Comparison of ENCODE assay signal across 21 cellular contexts in genomic region chr18:78630356-78630755, GRCh38.
DNase-seq lines count a peak whose midpoint lies in the region; ATAC-seq and TF ChIP-seq lines count a peak whose summit lies in the region.
"Had no signal": no experiment of that assay in that cellular context is flagged by ENCODE, and none has a peak within 500 bp of the region (broad histone marks: within the 10 kb centered on the region; RNA-seq: fewer than 3 reads in every experiment).

No MANE protein-coding gene starts in this region.

- CTCF ChIA-PET in naive thymus-derived CD4-positive, alpha-beta T cell (lab: Charles Lee): no interaction called here

- H3K9me3 Mint-ChIP-seq in naive thymus-derived CD4-positive, alpha-beta T cell: peaks cover 2 to 23% (median 8%) of the 10 kb centered on the region in 11 donors
- peaks cover 0 to 31% of the 10 kb centered on the region in 2 donors for H3K9me3 Mint-ChIP-seq in stimulated activated naive CD8-positive, alpha-beta T cell treated with anti-CD3 and anti-CD28 coated beads, Interleukin-15, amount 100 ng/mL, for 72 hours

- H3K36me3 Mint-ChIP-seq in naive thymus-derived CD4-positive, alpha-beta T cell: no peaks in the 10 kb centered on the region
- H3K36me3 Mint-ChIP-seq: CD4-positive, CD25-positive, alpha-beta regulatory T cell; CD8-positive, alpha-beta T cell had no signal

- POLR2A ChIA-PET in naive thymus-derived CD4-positive, alpha-beta T cell (lab: Charles Lee): no interaction called here

- H3K4me1 ChIP-seq in naive thymus-derived CD4-positive, alpha-beta T cell (ENCODE audit: control insufficient read depth in 2 of 2, insufficient read depth in 2 of 2, low read length in 2 of 2): peaks cover 9 to 15% of the 10 kb centered on the region in 2 donors
- H3K4me1 ChIP-seq: Caco-2, HAP-1 had no signal

- H3K9me3 ChIP-seq in naive thymus-derived CD4-positive, alpha-beta T cell (ENCODE audit: control insufficient read depth in 2 of 3, low read length in 3 of 3): peaks cover 0 to 4% (median 0%) of the 10 kb centered on the region in 3 experiments
- H3K9me3 ChIP-seq: Caco-2, HAP-1 had no signal

- DNase-seq in cardiac septum (ENCODE audit: low spot score) (peak; percentile 68), left ventricle myocardium superior (no peak), coronary artery (ENCODE audit: low spot score) (peak; percentile 19), posterior vena cava (ENCODE audit: low spot score) (peak; percentile 70), mesenteric fat pad (ENCODE audit: low spot score) (no peak)
- no peak for DNase-seq in naive thymus-derived CD4-positive, alpha-beta T cell
- DNase-seq in stimulated activated naive CD8-positive, alpha-beta T cell treated with anti-CD3 and anti-CD28 coated beads, Interleukin-15, amount 100 ng/mL, for 72 hours: no peak
- DNase-seq: Caco-2; CD4-positive, CD25-positive, alpha-beta regulatory T cell; CD8-positive, alpha-beta T cell; DMS153; DND-41; GOT3; HFFc6 had no signal

- peaks cover 0 to 16% (median 15%) of the 10 kb centered on the region in 5 donors for H3K27me3 Mint-ChIP-seq in naive thymus-derived CD4-positive, alpha-beta T cell
- H3K27me3 Mint-ChIP-seq in stimulated activated naive CD8-positive, alpha-beta T cell treated with anti-CD3 and anti-CD28 coated beads, Interleukin-15, amount 100 ng/mL, for 72 hours: peaks cover 15% of the 10 kb centered on the region
- H3K27me3 Mint-ChIP-seq: B cell; CD4-positive, CD25-positive, alpha-beta regulatory T cell had no signal

- peak overlapping the region in 1 of 9 donors; percentile 26 for H3K27ac Mint-ChIP-seq in naive thymus-derived CD4-positive, alpha-beta T cell
- no peak overlapping the region for H3K27ac Mint-ChIP-seq in stimulated activated naive CD8-positive, alpha-beta T cell treated with anti-CD3 and anti-CD28 coated beads, Interleukin-15, amount 100 ng/mL, for 72 hours
- H3K27ac Mint-ChIP-seq: B cell; CD4-positive, CD25-positive, alpha-beta regulatory T cell; CD8-positive, alpha-beta T cell; HFFc6 had no signal

- no peaks in the 10 kb centered on the region for H3K27me3 ChIP-seq in naive thymus-derived CD4-positive, alpha-beta T cell (ENCODE audit: control insufficient read depth in 2 of 2, insufficient read depth in 2 of 2, low read length in 2 of 2)
- H3K27me3 ChIP-seq: BLaER1 had no signal

- ATAC-seq in left ventricle myocardium superior (no peak), GM18868 (IDR thresholded peaks at IDR 0.05; ENCODE audit: unreplicated experiment) (no peak)
- no peak for ATAC-seq in naive thymus-derived CD4-positive, alpha-beta T cell
- no peak for ATAC-seq in stimulated activated naive CD8-positive, alpha-beta T cell treated with anti-CD3 and anti-CD28 coated beads, Interleukin-15, amount 100 ng/mL, for 72 hours
- ATAC-seq: CD8-positive, alpha-beta T cell; GM12878 had no signal

- H3K4me3 Mint-ChIP-seq in naive thymus-derived CD4-positive, alpha-beta T cell: no peak overlapping the region
- no peak overlapping the region for H3K4me3 Mint-ChIP-seq in stimulated activated naive CD8-positive, alpha-beta T cell treated with anti-CD3 and anti-CD28 coated beads, Interleukin-15, amount 100 ng/mL, for 72 hours
- H3K4me3 Mint-ChIP-seq: B cell; CD4-positive, CD25-positive, alpha-beta regulatory T cell; CD8-positive, alpha-beta T cell; HFFc6 had no signal

- peaks cover 0 to 21% (median 7%) of the 10 kb centered on the region in 7 donors for H3K4me1 Mint-ChIP-seq in naive thymus-derived CD4-positive, alpha-beta T cell
- H3K4me1 Mint-ChIP-seq in stimulated activated naive CD8-positive, alpha-beta T cell treated with anti-CD3 and anti-CD28 coated beads, Interleukin-15, amount 100 ng/mL, for 72 hours: peaks cover 10% of the 10 kb centered on the region

- H3K27ac ChIP-seq in coronary artery: no peak overlapping the region
- H3K27ac ChIP-seq in naive thymus-derived CD4-positive, alpha-beta T cell (ENCODE audit: low read depth, low read length): no peak overlapping the region
- H3K27ac ChIP-seq: 22Rv1, BLaER1, C4-2B had no signal

- H3K4me3 ChIP-seq in coronary artery: no peak overlapping the region
- H3K4me3 ChIP-seq in naive thymus-derived CD4-positive, alpha-beta T cell (ENCODE audit: low read length): no peak overlapping the region
- H3K4me3 ChIP-seq: BLaER1, GM12878, HAP-1 had no signal

- intact Hi-C loops in cardiac septum (cut with DNase I) (no loop called here), left ventricle myocardium superior (cut with micrococcal nuclease) (no loop called here), posterior vena cava (cut with DNase I) (no loop called here)
- intact Hi-C loops in naive thymus-derived CD4-positive, alpha-beta T cell (cut with micrococcal nuclease): no loop called here

- no peaks in the 10 kb centered on the region for H3K36me3 ChIP-seq in naive thymus-derived CD4-positive, alpha-beta T cell (ENCODE audit: control insufficient read depth in 2 of 3, insufficient read depth in 3 of 3, low read length in 3 of 3)
- H3K36me3 ChIP-seq: BLaER1, HAP-1 had no signal

- TF ChIP-seq CTCF in coronary artery (IDR thresholded peaks at IDR 0.05): no peak

Comparison
In these comparisons a context has a peak if more than half of its experiments do, and no peak if none do; other contexts are left out.
1. DNase-seq: peak in cardiac septum (single experiment), coronary artery (single experiment) and posterior vena cava (single experiment); none in left ventricle myocardium superior (single experiment), naive thymus-derived CD4-positive, alpha-beta T cell (0 of 9), mesenteric fat pad (single experiment) and stimulated activated naive CD8-positive, alpha-beta T cell treated with anti-CD3 and anti-CD28 coated beads, Interleukin-15, amount 100 ng/mL, for 72 hours (0 of 2).